15 cellular contexts compared by ENCODE assay signal in the genomic region with DNA sequence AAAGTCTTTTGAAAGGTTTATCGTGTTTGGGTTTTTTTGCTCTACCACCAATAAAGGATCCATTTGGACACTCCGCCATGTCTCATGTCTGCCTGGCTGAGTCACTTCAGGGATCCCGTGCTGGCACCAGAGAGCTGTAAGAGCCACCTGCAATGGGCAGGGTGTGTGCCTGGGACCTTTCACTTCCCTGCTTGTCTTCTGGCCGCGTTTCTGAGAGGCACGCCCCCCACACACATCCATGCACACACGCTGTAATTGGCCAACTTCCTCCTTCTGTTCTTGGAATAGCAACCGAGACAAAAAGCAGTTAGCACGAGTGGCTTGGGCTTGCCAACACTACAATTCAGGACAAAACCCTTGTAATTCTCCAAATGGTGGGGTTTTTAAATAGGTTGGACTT. TPM values are rescaled to one million over a fixed set of nuclear protein-coding genes. Genes with fewer than 3 reads are reported as not detected.
A peak's percentile ranks its signal among the peaks of the same experiment; 100 is the strongest.
DNase-seq lines count a peak whose midpoint lies in the region; ATAC-seq and TF ChIP-seq lines count a peak whose summit lies in the region.
"Had no signal": no experiment of that assay in that cellular context is flagged by ENCODE, and none has a peak within 500 bp of the region (broad histone marks: within the 10 kb centered on the region; RNA-seq: fewer than 3 reads in every experiment).

No MANE protein-coding gene starts in this region.

- H3K36me3 ChIP-seq in endodermal cell (ENCODE audit: control insufficient read depth, insufficient read depth, low read length) (peaks cover 44% of the 10 kb centered on the region), mucosa of descending colon (ENCODE audit: low read depth) (peaks cover 3% of the 10 kb centered on the region), prostate gland (peaks cover 0 to 14% of the 10 kb centered on the region in 2 donors)
- no peaks in the 10 kb centered on the region for H3K36me3 ChIP-seq in CD8-positive, alpha-beta memory T cell (ENCODE audit: insufficient read depth, low read length)

- no peak overlapping the region for H3K4me3 ChIP-seq in endodermal cell (ENCODE audit: low read length)
- no peak overlapping the region for H3K4me3 ChIP-seq in mucosa of descending colon
- no peak overlapping the region for H3K4me3 ChIP-seq in CD8-positive, alpha-beta memory T cell (ENCODE audit: low read length)
- H3K4me3 ChIP-seq in prostate gland, result no peak overlapping the region
- H3K4me3 ChIP-seq: A549 had no signal

- intact Hi-C loops in mucosa of descending colon (cut with DNase I, micrococcal nuclease), result no loop called here
- intact Hi-C loops in prostate gland (cut with DNase I), result no loop called here

- no peak overlapping the region for H3K27ac ChIP-seq in endodermal cell (ENCODE audit: low read depth, low read length)
- H3K27ac ChIP-seq in CD8-positive, alpha-beta memory T cell (ENCODE audit: low read depth, low read length), result no peak overlapping the region
- H3K27ac ChIP-seq in prostate gland, result no peak overlapping the region
- H3K27ac ChIP-seq: A549 had no signal

- peaks cover 44% of the 10 kb centered on the region for H3K36me3 Mint-ChIP-seq in endodermal cell (ENCODE audit: low read depth)
- peaks cover 3 to 39% (median 19%) of the 10 kb centered on the region in 3 donors for H3K36me3 Mint-ChIP-seq in CD8-positive, alpha-beta memory T cell

- no peak overlapping the region for H3K9ac ChIP-seq in endodermal cell (ENCODE audit: extremely low read depth, low read length, poor library complexity, severe bottlenecking)

- H3K27ac Mint-ChIP-seq in endodermal cell, result no peak overlapping the region
- H3K27ac Mint-ChIP-seq in CD8-positive, alpha-beta memory T cell, result no peak overlapping the region
- H3K27ac Mint-ChIP-seq: activated naive CD4-positive, alpha-beta T cell treated with anti-CD3 and anti-CD28 coated beads, Interleukin-2, amount 50 U/mL, for 24 hours had no signal

- no peak overlapping the region for H3K4me3 Mint-ChIP-seq in endodermal cell
- H3K4me3 Mint-ChIP-seq in CD8-positive, alpha-beta memory T cell, result no peak overlapping the region
- H3K4me3 Mint-ChIP-seq: activated naive CD4-positive, alpha-beta T cell treated with anti-CD3 and anti-CD28 coated beads, Interleukin-2, amount 50 U/mL, for 24 hours had no signal

- ATAC-seq in mucosa of descending colon (peak; percentile 88), HG02588 (IDR thresholded peaks at IDR 0.05; ENCODE audit: unreplicated experiment) (no peak)

- H3K4me1 Mint-ChIP-seq in endodermal cell, result peaks cover 2% of the 10 kb centered on the region
- H3K4me1 Mint-ChIP-seq in CD8-positive, alpha-beta memory T cell, result peaks cover 0 to 9% (median 0%) of the 10 kb centered on the region in 3 donors
- H3K4me1 Mint-ChIP-seq: activated naive CD4-positive, alpha-beta T cell treated with anti-CD3 and anti-CD28 coated beads, Interleukin-2, amount 50 U/mL, for 24 hours had no signal

- no peak for TF ChIP-seq POLR2A in prostate gland (IDR thresholded peaks at IDR 0.05)

- DNase-seq in Ammon's horn (ENCODE audit: low spot score), result peak; percentile 79
- DNase-seq in NOMO-1 (lab: John Stamatoyannopoulos, UW; ENCODE audit: unreplicated experiment in 2 of 2), result peak; percentile 96 to 97
- DNase-seq in endodermal cell, result peak; percentile 44
- DNase-seq in mucosa of descending colon, result peak; percentile 62 to 76 (median 66)
- DNase-seq in NCI-H345 treated with DMSO at 0.1 percent for 48 hours (lab: John Stamatoyannopoulos, UW; ENCODE audit: unreplicated experiment), result no peak
- DNase-seq in CD8-positive, alpha-beta memory T cell, result no peak
- no peak for DNase-seq in prostate gland (ENCODE audit: low spot score)
- DNase-seq: activated CD4-positive, alpha-beta T cell treated with anti-CD3 and anti-CD28 coated beads, Interleukin-2, amount 50 U/mL, for 48 hours; NCI-H1417; NCI-H748 treated with DMSO at 0.1 percent for 48 hours had no signal

- TF ChIP-seq CTCF in endodermal cell (conservative IDR thresholded peaks at IDR 0.05) (no peak), mucosa of descending colon (IDR thresholded peaks at IDR 0.05) (no peak), prostate gland (IDR thresholded peaks at IDR 0.05) (no peak)

- WGBS in endodermal cell (ENCODE audit: insufficient coverage in 1 of 2, insufficient read length in 1 of 2), 2 experiments, result 86 to 91% methylated on average over 8 to 9 of the region's 9 CpGs
- WGBS in prostate gland, result 35% methylated on average over 9 of the region's 9 CpGs

- POLR2A ChIA-PET in CD8-positive, alpha-beta memory T cell (lab: Charles Lee), result no interaction called here

- H3K27me3 ChIP-seq in endodermal cell (ENCODE audit: control insufficient read depth, insufficient read depth, low read length, poor library complexity, severe bottlenecking) (no peaks in the 10 kb centered on the region), prostate gland (replicated peaks; ENCODE audit: insufficient read depth) (no peaks in the 10 kb centered on the region)
- no peaks in the 10 kb centered on the region for H3K27me3 ChIP-seq in CD8-positive, alpha-beta memory T cell (ENCODE audit: insufficient read depth, low read length, poor library complexity, severe bottlenecking)

- no peaks in the 10 kb centered on the region for H3K9me3 Mint-ChIP-seq in endodermal cell
- no peaks in the 10 kb centered on the region for H3K9me3 Mint-ChIP-seq in CD8-positive, alpha-beta memory T cell
- H3K9me3 Mint-ChIP-seq: activated naive CD4-positive, alpha-beta T cell treated with anti-CD3 and anti-CD28 coated beads, Interleukin-2, amount 50 U/mL, for 24 hours had no signal

- H3K9me3 ChIP-seq in endodermal cell (ENCODE audit: control insufficient read depth, low read length), result no peaks in the 10 kb centered on the region
- no peaks in the 10 kb centered on the region for H3K9me3 ChIP-seq in mucosa of descending colon
- H3K9me3 ChIP-seq in CD8-positive, alpha-beta memory T cell (ENCODE audit: low read length), result no peaks in the 10 kb centered on the region
- no peaks in the 10 kb centered on the region for H3K9me3 ChIP-seq in prostate gland
- H3K9me3 ChIP-seq: A549 had no signal

- CTCF ChIA-PET in CD8-positive, alpha-beta memory T cell (lab: Charles Lee), result interaction anchor here (2.1 to 13.1 kb wide), 4 partner anchors 12 to 192 kb away, joined by 7 to 335 read pairs (median 22); no protein-coding TSS in a partner anchor

- H3K4me1 ChIP-seq in endodermal cell (ENCODE audit: control insufficient read depth, insufficient read depth, low read length), result no peaks in the 10 kb centered on the region
- peaks cover 7% of the 10 kb centered on the region for H3K4me1 ChIP-seq in mucosa of descending colon (ENCODE audit: low read depth)
- no peaks in the 10 kb centered on the region for H3K4me1 ChIP-seq in CD8-positive, alpha-beta memory T cell (ENCODE audit: insufficient read depth, low read length)
- peaks cover 9% of the 10 kb centered on the region for H3K4me1 ChIP-seq in prostate gland (replicated peaks)

- no peaks in the 10 kb centered on the region for H3K27me3 Mint-ChIP-seq in endodermal cell (ENCODE audit: insufficient read depth)
- H3K27me3 Mint-ChIP-seq in CD8-positive, alpha-beta memory T cell, result peaks cover 0 to 5% of the 10 kb centered on the region in 2 donors
- H3K27me3 Mint-ChIP-seq: activated naive CD4-positive, alpha-beta T cell treated with anti-CD3 and anti-CD28 coated beads, Interleukin-2, amount 50 U/mL, for 24 hours had no signal

RNA-seq across cellular contexts. Expression of gene SOST, which starts 9.8 kb away (rescaled TPM):
- total RNA-seq in endodermal cell (not detected), mucosa of descending colon (not detected), prostate gland (under 1 TPM in 1 of 2 donors, not detected in 1; 0.18 TPM)
- 39.2 TPM for polyA plus RNA-seq in endodermal cell (2013, experiment 1 of 2)
- 37.0 TPM for polyA plus RNA-seq in endodermal cell (2013, experiment 2 of 2)
- not detected for total RNA-seq in CD8-positive, alpha-beta memory T cell
- not detected for polyA plus RNA-seq in CD8-positive, alpha-beta memory T cell
- total RNA-seq: fibroblast of lung, omental fat pad had no signal
- polyA plus RNA-seq: fibroblast of lung had no signal

RNA-seq across cellular contexts. Expression of gene DUSP3, which starts 10.4 kb away (rescaled TPM):
- total RNA-seq in endodermal cell, result 10 to 100 TPM; 25.4 to 31.0 TPM
- 24.9 TPM for polyA plus RNA-seq in endodermal cell (2013, experiment 1 of 2)
- polyA plus RNA-seq in endodermal cell (2013, experiment 2 of 2), result 20.0 TPM
- 100 to 1,000 TPM in 1 of 3 donors, 10 to 100 TPM in 2; 46.9 to 123 (median 62.9) TPM for total RNA-seq in mucosa of descending colon
- total RNA-seq in CD8-positive, alpha-beta memory T cell, result 10 to 100 TPM; 14.0 to 14.4 TPM
- 7.7 TPM for polyA plus RNA-seq in CD8-positive, alpha-beta memory T cell
- 10 to 100 TPM; 62.4 to 78.9 TPM for total RNA-seq in prostate gland

RNA-seq across cellular contexts. Expression of gene CFAP97D1, which starts 11.9 kb away (rescaled TPM):
- total RNA-seq in endodermal cell (not detected), mucosa of descending colon (not detected), prostate gland (1 to 10 TPM in 1 of 2 donors, not detected in 1; 1.1 TPM)
- polyA plus RNA-seq in endodermal cell (2013, experiment 1 of 2), result not detected
- polyA plus RNA-seq in endodermal cell (2013, experiment 2 of 2), result not detected
- not detected for total RNA-seq in CD8-positive, alpha-beta memory T cell
- not detected for polyA plus RNA-seq in CD8-positive, alpha-beta memory T cell
- polyA plus RNA-seq: A549 had no signal

Comparison
In these comparisons a context has a peak if more than half of its experiments do, and no peak if none do; other contexts are left out.
1. DNase-seq: peak in Ammon's horn (single experiment), NOMO-1 (2 of 2), endodermal cell (single experiment) and mucosa of descending colon (3 of 3); none in NCI-H345 treated with DMSO at 0.1 percent for 48 hours (single experiment), CD8-positive, alpha-beta memory T cell (0 of 5) and prostate gland (single experiment).